Comparison of ENCODE assay signal across 18 cellular contexts in the genomic region with DNA sequence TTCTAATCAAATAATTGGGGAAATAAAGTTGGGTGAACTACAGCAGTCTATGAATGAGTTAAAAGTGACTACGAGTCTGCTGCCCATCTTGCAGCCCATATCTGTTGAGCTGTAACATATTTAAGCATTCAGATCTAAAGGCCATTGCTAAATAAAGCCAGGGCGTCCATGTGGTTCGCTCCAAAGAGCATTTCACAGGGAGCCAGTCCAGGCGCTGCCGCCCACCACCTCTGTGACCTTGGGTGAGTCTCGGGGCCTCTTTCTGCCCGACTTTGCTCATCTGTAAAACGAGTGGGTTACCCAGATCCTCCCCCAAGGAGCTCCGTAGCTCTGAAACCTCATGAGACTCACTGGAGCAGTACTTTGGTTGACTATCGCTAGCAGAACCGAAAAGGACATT.
"Had no signal": no experiment of that assay in that cellular context is flagged by ENCODE, and none has a peak within 500 bp of the region (broad histone marks: within the 10 kb centered on the region; RNA-seq: fewer than 3 reads in every experiment).

No MANE protein-coding gene starts in this region.

- H3K27me3 ChIP-seq: foreskin keratinocyte, hepatocyte, neutrophil, ovary, right lobe of liver, tibial nerve, uterus had no signal

- H3K27me3 Mint-ChIP-seq: activated CD4-positive, alpha-beta memory T cell treated with anti-CD3 and anti-CD28 coated beads for 36 hours; activated naive CD4-positive, alpha-beta T cell treated with anti-CD3 and anti-CD28 coated beads, Interleukin-2, amount 10 ng/mL, durations not matched to agents 7 days and 5 days had no signal

- H3K9me3 Mint-ChIP-seq: activated CD4-positive, alpha-beta memory T cell treated with anti-CD3 and anti-CD28 coated beads for 36 hours; activated naive CD4-positive, alpha-beta T cell treated with anti-CD3 and anti-CD28 coated beads, Interleukin-2, amount 10 ng/mL, durations not matched to agents 7 days and 5 days; immature natural killer cell; nephron had no signal

- ATAC-seq: foreskin keratinocyte; right lobe of liver; stimulated activated naive CD8-positive, alpha-beta T cell treated with anti-CD3 and anti-CD28 coated beads, Interleukin-15, Interleukin-2, amounts not matched to agents 100 U/mL and 50 U/mL, for 24 hours had no signal

- H3K27ac ChIP-seq: foreskin keratinocyte, hepatocyte, neutrophil, ovary, right lobe of liver, uterus had no signal

- H3K4me3 Mint-ChIP-seq: activated CD4-positive, alpha-beta memory T cell treated with anti-CD3 and anti-CD28 coated beads for 36 hours; activated naive CD4-positive, alpha-beta T cell treated with anti-CD3 and anti-CD28 coated beads, Interleukin-2, amount 10 ng/mL, durations not matched to agents 7 days and 5 days; immature natural killer cell; nephron had no signal

- H3K27ac Mint-ChIP-seq: activated CD4-positive, alpha-beta memory T cell treated with anti-CD3 and anti-CD28 coated beads for 36 hours; activated naive CD4-positive, alpha-beta T cell treated with anti-CD3 and anti-CD28 coated beads, Interleukin-2, amount 10 ng/mL, durations not matched to agents 7 days and 5 days; immature natural killer cell; nephron had no signal

- H3K4me3 ChIP-seq: hepatocyte, ovary, right lobe of liver, tibial nerve, uterus had no signal

- H3K9me3 ChIP-seq: neutrophil, ovary, right lobe of liver, tibial nerve, uterus had no signal

- H3K36me3 ChIP-seq: neutrophil, ovary, right lobe of liver, tibial nerve, uterus had no signal

- H3K4me1 Mint-ChIP-seq: activated naive CD4-positive, alpha-beta T cell treated with anti-CD3 and anti-CD28 coated beads, Interleukin-2, amount 10 ng/mL, durations not matched to agents 7 days and 5 days had no signal

- DNase-seq: activated CD4-positive, alpha-beta memory T cell treated with anti-CD3 and anti-CD28 coated beads for 36 hours; activated CD4-positive, alpha-beta T cell treated with anti-CD3 and anti-CD28 coated beads for 48 hours; activated effector memory CD4-positive, alpha-beta T cell treated with anti-CD3 and anti-CD28 coated beads, Interleukin-2, amount 50 U/mL, for 16 hours; activated naive CD4-positive, alpha-beta T cell treated with anti-CD3 and anti-CD28 coated beads, Interleukin-2, amount 10 ng/mL, durations not matched to agents 7 days and 5 days; amygdala; effector CD4-positive, alpha-beta T cell; foreskin keratinocyte; immature natural killer cell; ovary; right lobe of liver; stimulated activated CD4-positive, alpha-beta T cell treated with anti-CD3 and anti-CD28 coated beads, Interleukin-4, amount 100 ng/mL, for 24 hours; stimulated activated naive CD8-positive, alpha-beta T cell treated with anti-CD3 and anti-CD28 coated beads, Interleukin-15, Interleukin-2, amounts not matched to agents 100 U/mL and 50 U/mL, for 24 hours; T-helper 9 cell; uterus had no signal
